8 cellular contexts compared by ENCODE assay signal in the genomic region with DNA sequence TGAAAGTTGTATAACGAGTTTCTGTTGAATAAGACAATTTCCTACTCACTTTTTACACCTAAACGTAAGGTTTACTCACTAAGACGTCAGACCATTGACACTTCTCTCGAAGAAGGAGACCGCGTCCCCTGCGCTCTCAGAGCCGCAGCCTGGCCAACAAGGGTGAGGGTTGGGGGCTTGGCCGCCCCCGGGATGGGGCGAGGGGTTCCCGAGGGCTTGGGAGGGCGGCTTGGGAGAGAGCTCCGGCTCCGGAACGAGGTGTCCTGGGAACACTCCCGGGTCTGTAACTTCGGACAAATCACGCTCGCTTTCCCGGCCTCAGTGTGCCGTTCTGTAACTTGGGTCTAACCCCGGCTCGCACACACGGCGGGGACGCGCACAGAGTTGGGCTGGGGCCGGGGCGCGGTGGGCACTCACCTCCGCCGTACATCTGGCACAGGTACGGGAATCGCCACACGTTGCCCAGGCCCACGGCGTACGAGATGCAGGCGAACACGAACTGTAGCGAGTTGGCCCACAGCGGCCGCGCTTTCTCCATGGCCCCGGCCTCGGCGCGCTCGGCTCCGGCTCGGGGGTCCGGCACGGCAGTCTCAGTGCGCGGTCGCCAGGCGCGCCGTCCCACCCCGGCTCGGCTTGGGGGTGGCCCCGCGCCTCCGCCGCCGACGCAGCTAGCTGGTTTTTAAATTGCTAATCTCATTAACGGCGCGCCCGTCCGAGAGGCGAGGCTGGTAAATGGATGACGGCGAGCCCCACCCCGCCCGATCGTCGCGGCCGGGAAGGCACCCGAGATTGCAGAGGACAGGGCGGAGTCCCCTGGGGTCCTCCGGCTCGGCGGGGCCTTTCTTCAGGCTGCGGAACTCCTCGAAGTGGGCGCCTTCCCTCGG. TPM values are rescaled to one million over a fixed set of nuclear protein-coding genes. Genes with fewer than 3 reads are reported as not detected.
DNase-seq lines count a peak whose midpoint lies in the region; ATAC-seq and TF ChIP-seq lines count a peak whose summit lies in the region.

A gene with protein sequence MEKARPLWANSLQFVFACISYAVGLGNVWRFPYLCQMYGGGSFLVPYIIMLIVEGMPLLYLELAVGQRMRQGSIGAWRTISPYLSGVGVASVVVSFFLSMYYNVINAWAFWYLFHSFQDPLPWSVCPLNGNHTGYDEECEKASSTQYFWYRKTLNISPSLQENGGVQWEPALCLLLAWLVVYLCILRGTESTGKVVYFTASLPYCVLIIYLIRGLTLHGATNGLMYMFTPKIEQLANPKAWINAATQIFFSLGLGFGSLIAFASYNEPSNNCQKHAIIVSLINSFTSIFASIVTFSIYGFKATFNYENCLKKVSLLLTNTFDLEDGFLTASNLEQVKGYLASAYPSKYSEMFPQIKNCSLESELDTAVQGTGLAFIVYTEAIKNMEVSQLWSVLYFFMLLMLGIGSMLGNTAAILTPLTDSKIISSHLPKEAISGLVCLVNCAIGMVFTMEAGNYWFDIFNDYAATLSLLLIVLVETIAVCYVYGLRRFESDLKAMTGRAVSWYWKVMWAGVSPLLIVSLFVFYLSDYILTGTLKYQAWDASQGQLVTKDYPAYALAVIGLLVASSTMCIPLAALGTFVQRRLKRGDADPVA (minus strand): TSS at position 655 of the 884 bp plus-strand sequence. CDS start 117 bp downstream, at position 538.

- H3K4me3 Mint-ChIP-seq in brain = peak within 1 kb of the TSS; percentile 72 to 89 (median 76)

- H3K27me3 Mint-ChIP-seq in brain = peaks cover 93% of the 10 kb centered on the region

- H3K36me3 ChIP-seq in right lobe of liver (no peaks in the 10 kb centered on the region), testis (ENCODE audit: low read depth, missing control alignments) (no peaks in the 10 kb centered on the region)

- H3K4me1 ChIP-seq in right lobe of liver (peaks cover 0 to 11% (median 0%) of the 10 kb centered on the region in 4 donors), testis (no peaks in the 10 kb centered on the region)

- peak within 1 kb of the TSS in 1 of 5 experiments; percentile 86 for H3K27ac Mint-ChIP-seq in brain

- 3% methylated on average over 19 of the region's 91 CpGs for WGBS in right lobe of liver (ENCODE audit: insufficient coverage, low coverage, low lambda C conversion rate, missing lambda C conversion rate)
- WGBS in testis, 2 donors = 0 to 2% methylated on average over 3 to 91 of the region's 91 CpGs

- peak; percentile 10 to 42 (median 24) for ATAC-seq in right lobe of liver

- intact Hi-C loops in right lobe of liver (cut with DNase I) (no loop called here), testis (cut with DNase I; ENCODE audit: low total_unique reads) (no loop called here)

- TF ChIP-seq CTCF in brain (conservative IDR thresholded peaks at IDR 0.05) (no peak), right lobe of liver (IDR thresholded peaks at IDR 0.05) (no peak), testis (IDR thresholded peaks at IDR 0.05) (no peak)

- TF ChIP-seq POLR2A in right lobe of liver (IDR thresholded peaks at IDR 0.05) = no peak
- no peak for TF ChIP-seq POLR2A in testis (IDR thresholded peaks at IDR 0.05)

- DNase-seq in activated CD4-positive, alpha-beta T cell treated with anti-CD3 and anti-CD28 coated beads for 48 hours = peak; percentile 14
- DNase-seq in activated CD4-positive, alpha-beta T cell treated with anti-CD3 and anti-CD28 coated beads, Interleukin-2, amount 50 U/mL, for 1 hour = no peak
- DNase-seq in right lobe of liver (no peak), testis (peak; percentile 20), medulla oblongata (ENCODE audit: extremely low spot score) (no peak), anterior cingulate cortex (lab: John Stamatoyannopoulos, UW) (no peak), HPDE6-E6E7 (ENCODE audit: extremely low spot score) (no peak)

- no peaks in the 10 kb centered on the region for H3K36me3 Mint-ChIP-seq in brain

- H3K27ac ChIP-seq in right lobe of liver = no peak within 1 kb of the TSS
- H3K27ac ChIP-seq in testis = no peak within 1 kb of the TSS

- H3K9me3 ChIP-seq in right lobe of liver (no peaks in the 10 kb centered on the region), testis (no peaks in the 10 kb centered on the region)

- H3K27me3 ChIP-seq in right lobe of liver (peaks cover 12 to 20% of the 10 kb centered on the region in 2 donors), testis (no peaks in the 10 kb centered on the region)

- peaks cover 6% of the 10 kb centered on the region for H3K4me1 Mint-ChIP-seq in brain

- H3K9me3 Mint-ChIP-seq in brain = peaks cover 0 to 4% (median 0%) of the 10 kb centered on the region in 5 experiments

- H3K4me3 ChIP-seq in right lobe of liver (peak within 1 kb of the TSS; percentile 18 to 47 (median 35)), testis (peak within 1 kb of the TSS; percentile 49 to 56)

RNA-seq across cellular contexts. Expression of the gene that starts here (rescaled TPM):
- polyA plus RNA-seq in brain (ENCODE audit: insufficient read depth, low read depth, low replicate concordance) (1.5 TPM), testis (ENCODE audit: insufficient read depth, low read depth, low replicate concordance) (2.3 TPM)
- total RNA-seq in right lobe of liver (under 1 TPM in 3 of 6 experiments, not detected in 3; 0.07 to 0.21 (median 0.12) TPM), testis (1 to 10 TPM in 1 of 2 donors, under 1 TPM in 1; 0.87 to 2.3 TPM)

Comparison
In these comparisons a context has a peak if more than half of its experiments do, and no peak if none do; other contexts are left out.
1. DNase-seq: peak in activated CD4-positive, alpha-beta T cell treated with anti-CD3 and anti-CD28 coated beads for 48 hours (single experiment) and testis (single experiment); none in activated CD4-positive, alpha-beta T cell treated with anti-CD3 and anti-CD28 coated beads, Interleukin-2, amount 50 U/mL, for 1 hour (single experiment), right lobe of liver (0 of 3), medulla oblongata (single experiment), anterior cingulate cortex (0 of 58) and HPDE6-E6E7 (single experiment).
2. Peak in ATAC-seq and H3K4me3 ChIP-seq in right lobe of liver; RNA of the gene not detected or under 1 TPM.